Comparison of ENCODE assay signal across 14 cellular contexts in the genomic region with DNA sequence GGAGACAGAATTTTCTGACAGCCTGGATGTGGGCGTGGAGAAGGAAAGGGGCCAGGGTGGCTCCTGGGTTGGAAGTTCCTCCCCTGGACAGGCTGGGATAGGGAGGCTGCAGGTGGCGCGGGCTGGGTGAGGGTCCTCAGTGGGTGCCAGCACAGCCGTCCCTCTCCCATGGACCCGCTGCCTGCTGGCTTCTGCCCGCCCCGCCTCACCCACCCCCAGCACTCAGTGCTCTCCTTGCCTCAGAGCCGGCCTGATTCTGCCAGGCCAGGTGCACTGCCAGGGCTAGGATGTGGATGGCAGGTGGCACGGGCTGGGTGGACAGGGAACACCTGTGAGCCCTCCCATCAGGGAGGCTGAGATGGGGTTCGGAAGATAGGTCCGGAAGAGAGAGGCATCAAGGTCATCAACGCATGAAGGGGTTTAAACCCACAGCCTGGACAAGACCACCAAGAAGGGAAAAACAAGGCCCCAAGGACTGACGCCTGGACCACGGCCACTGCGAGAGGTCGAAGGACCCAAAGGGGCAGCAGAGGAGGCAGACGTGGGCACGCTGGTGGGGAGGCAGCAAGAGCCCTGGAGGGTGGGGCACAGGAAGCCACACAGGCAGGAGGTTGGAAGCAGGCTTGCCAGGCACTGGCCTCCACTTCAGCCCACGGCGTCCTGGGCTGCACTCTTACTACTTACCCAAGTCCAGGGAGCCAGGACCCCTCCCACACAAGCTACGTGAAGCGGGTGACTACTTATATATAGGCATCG.
"Had no signal": no experiment of that assay in that cellular context is flagged by ENCODE, and none has a peak within 500 bp of the region (broad histone marks: within the 10 kb centered on the region; RNA-seq: fewer than 3 reads in every experiment).

No MANE protein-coding gene starts in this region.

- H3K9me3 Mint-ChIP-seq: activated naive CD4-positive, alpha-beta T cell treated with anti-CD3 and anti-CD28 coated beads, Interleukin-2, amount 10 ng/mL, durations not matched to agents 7 days and 5 days; dendritic cell treated with granulocyte-macrophage colony-stimulating factor and Interleukin-4, amounts not matched to agents 40 ng/mL and 50 ng/mL, for 4 days; nephron; stimulated activated memory B cell treated with anti-CD40 and anti-IgM and Interleukin-4, amounts not matched to agents 10 μg/mL and 1 μg/mL and 100 μg/mL, for 72 hours had no signal

- DNase-seq: activated CD4-positive, alpha-beta T cell treated with anti-CD3 and anti-CD28 coated beads for 36 hours; activated CD8-positive, alpha-beta memory T cell treated with anti-CD3 and anti-CD28 coated beads for 24 hours; activated naive CD4-positive, alpha-beta T cell treated with anti-CD3 and anti-CD28 coated beads, Interleukin-2, amount 10 ng/mL, durations not matched to agents 7 days and 5 days; body of pancreas; hippocampal formation; T-cell had no signal

- H3K27ac Mint-ChIP-seq: activated CD4-positive, alpha-beta T cell treated with anti-CD3 and anti-CD28 coated beads for 36 hours; activated naive CD4-positive, alpha-beta T cell treated with anti-CD3 and anti-CD28 coated beads, Interleukin-2, amount 10 ng/mL, durations not matched to agents 7 days and 5 days; dendritic cell treated with granulocyte-macrophage colony-stimulating factor and Interleukin-4, amounts not matched to agents 40 ng/mL and 50 ng/mL, for 4 days; stimulated activated memory B cell treated with anti-CD40 and anti-IgM and Interleukin-4, amounts not matched to agents 10 μg/mL and 1 μg/mL and 100 μg/mL, for 72 hours had no signal

- H3K9ac ChIP-seq: parathyroid adenoma had no signal

- H3K36me3 Mint-ChIP-seq: activated naive CD4-positive, alpha-beta T cell treated with anti-CD3 and anti-CD28 coated beads, Interleukin-2, amount 10 ng/mL, durations not matched to agents 7 days and 5 days; stimulated activated memory B cell treated with anti-CD40 and anti-IgM and Interleukin-4, amounts not matched to agents 10 μg/mL and 1 μg/mL and 100 μg/mL, for 72 hours; T-cell had no signal

- H3K4me2 ChIP-seq: smooth muscle cell had no signal

- H3K9me3 ChIP-seq: body of pancreas, suprapubic skin had no signal

- H3K4me1 Mint-ChIP-seq: stimulated activated memory B cell treated with anti-CD40 and anti-IgM and Interleukin-4, amounts not matched to agents 10 μg/mL and 1 μg/mL and 100 μg/mL, for 72 hours had no signal

- H3K27ac ChIP-seq: body of pancreas, parathyroid adenoma, suprapubic skin, VCaP had no signal

- H3K4me3 ChIP-seq: body of pancreas, lung, smooth muscle cell, suprapubic skin had no signal

- H3K36me3 ChIP-seq: suprapubic skin had no signal

- H2AFZ ChIP-seq: parathyroid adenoma had no signal

- H3K4me3 Mint-ChIP-seq: activated CD4-positive, alpha-beta T cell treated with anti-CD3 and anti-CD28 coated beads for 36 hours; activated naive CD4-positive, alpha-beta T cell treated with anti-CD3 and anti-CD28 coated beads, Interleukin-2, amount 10 ng/mL, durations not matched to agents 7 days and 5 days; dendritic cell treated with granulocyte-macrophage colony-stimulating factor and Interleukin-4, amounts not matched to agents 40 ng/mL and 50 ng/mL, for 4 days; nephron; stimulated activated memory B cell treated with anti-CD40 and anti-IgM and Interleukin-4, amounts not matched to agents 10 μg/mL and 1 μg/mL and 100 μg/mL, for 72 hours; T-cell had no signal

- H3K27me3 ChIP-seq: body of pancreas had no signal

- H3K79me2 ChIP-seq: parathyroid adenoma had no signal

- H3K4me1 ChIP-seq: body of pancreas, parathyroid adenoma, suprapubic skin had no signal

- ATAC-seq: activated CD4-positive, alpha-beta T cell treated with anti-CD3 and anti-CD28 coated beads for 36 hours; body of pancreas; stimulated activated memory B cell treated with anti-CD40 and anti-IgM and Interleukin-4, amounts not matched to agents 10 μg/mL and 1 μg/mL and 100 μg/mL, for 72 hours; T-cell had no signal
